8 cellular contexts compared by ENCODE assay signal in genomic region chr1:31926846-31927660, GRCh38. TPM values are rescaled to one million over a fixed set of nuclear protein-coding genes. Genes with fewer than 3 reads are reported as not detected.
DNase-seq lines count a peak whose midpoint lies in the region; ATAC-seq and TF ChIP-seq lines count a peak whose summit lies in the region.
"Had no signal": no experiment of that assay in that cellular context is flagged by ENCODE, and none has a peak within 500 bp of the region (broad histone marks: within the 10 kb centered on the region; RNA-seq: fewer than 3 reads in every experiment).

No MANE protein-coding gene starts in this region.

- no peak for TF ChIP-seq CTCF in MM.1S (IDR thresholded peaks at IDR 0.05; ENCODE audit: low read length)

- peaks cover 100% of the 10 kb centered on the region for H3K79me2 ChIP-seq in GM23248 (ENCODE audit: insufficient read depth)
- H3K79me2 ChIP-seq in MM.1S (ENCODE audit: low read length): peaks cover 97% of the 10 kb centered on the region

- H3K4me1 ChIP-seq in GM23248 (ENCODE audit: insufficient read depth): peaks cover 52% of the 10 kb centered on the region
- peaks cover 26 to 43% (median 31%) of the 10 kb centered on the region in 3 donors for H3K4me1 ChIP-seq in skeletal muscle tissue (ENCODE audit: control insufficient read depth in 3 of 3, insufficient read depth in 3 of 3, low read length in 3 of 3)
- H3K4me1 ChIP-seq in MM.1S (ENCODE audit: low read length): peaks cover 9% of the 10 kb centered on the region; the same call in 1 of the 2 replicates

- 40 to 52% methylated on average over 8 of the region's 8 CpGs for WGBS in GM23248 (ENCODE audit: low coverage in 1 of 2, low lambda C conversion rate in 2 of 2, missing lambda C conversion rate in 2 of 2), 2 experiments

- H4K20me1 ChIP-seq in GM23248 (ENCODE audit: insufficient read depth) (peaks cover 49% of the 10 kb centered on the region), MM.1S (ENCODE audit: insufficient read depth, low read length) (peaks cover 48% of the 10 kb centered on the region)

- H2AFZ ChIP-seq in GM23248 (no peak overlapping the region), MM.1S (ENCODE audit: low read length) (no peak overlapping the region)

- no peaks in the 10 kb centered on the region for H3K9me2 ChIP-seq in GM23248 (ENCODE audit: insufficient read depth)
- H3K9me2 ChIP-seq in MM.1S (replicated peaks; ENCODE audit: insufficient read depth, low read length): no peaks in the 10 kb centered on the region

- H3F3A ChIP-seq in GM23248 (ENCODE audit: insufficient read depth) (peaks cover 65% of the 10 kb centered on the region), MM.1S (ENCODE audit: insufficient read depth, low read length) (no peaks in the 10 kb centered on the region; the same call in 1 of the 2 replicates)

- H3K27me3 ChIP-seq in GM23248 (replicated peaks; ENCODE audit: insufficient read depth): no peaks in the 10 kb centered on the region
- H3K27me3 ChIP-seq in skeletal muscle tissue (ENCODE audit: control insufficient read depth in 3 of 3, insufficient read depth in 3 of 3, low read length in 3 of 3): no peaks in the 10 kb centered on the region
- no peaks in the 10 kb centered on the region for H3K27me3 ChIP-seq in MM.1S (replicated peaks; ENCODE audit: insufficient read depth, low read length)

- H3K27ac ChIP-seq in GM23248: no peak overlapping the region
- peak overlapping the region; percentile 76 for H3K27ac ChIP-seq in caudate nucleus (ENCODE audit: low read depth, low read length)
- peak overlapping the region; percentile 3 for H3K27ac ChIP-seq in skeletal muscle tissue (ENCODE audit: low read depth, low read length)
- H3K27ac ChIP-seq in MM.1S (ENCODE audit: low read length): no peak overlapping the region
- H3K27ac ChIP-seq: prostate gland had no signal

- H3K4me2 ChIP-seq in GM23248 (ENCODE audit: unreplicated experiment): peak overlapping the region; percentile 26
- no peak overlapping the region for H3K4me2 ChIP-seq in MM.1S (ENCODE audit: low read depth, low read length)

- no peak for ATAC-seq in HG03378 (IDR thresholded peaks at IDR 0.05; ENCODE audit: unreplicated experiment)

- no peak for DNase-seq in GM23248
- DNase-seq in NCI-H1930 (lab: John Stamatoyannopoulos, UW): peak; percentile 17 to 29
- DNase-seq in caudate nucleus (lab: John Stamatoyannopoulos, UW): no peak
- DNase-seq in MM.1S: no peak
- no peak for DNase-seq in DMS 273 (lab: John Stamatoyannopoulos, UW; ENCODE audit: unreplicated experiment)

- no peaks in the 10 kb centered on the region for H3K9me3 ChIP-seq in GM23248 (ENCODE audit: low read depth)
- no peaks in the 10 kb centered on the region for H3K9me3 ChIP-seq in skeletal muscle tissue (ENCODE audit: control insufficient read depth in 3 of 3, low read length in 3 of 3)
- no peaks in the 10 kb centered on the region for H3K9me3 ChIP-seq in MM.1S (replicated peaks; ENCODE audit: insufficient read depth, low read length)
- H3K9me3 ChIP-seq: prostate gland had no signal

- in situ Hi-C loops in GM23248 (cut with MboI): no loop called here

- H3K9ac ChIP-seq in GM23248 (no peak overlapping the region), skeletal muscle tissue (ENCODE audit: low read depth in 1 of 3, low read length in 3 of 3) (peak overlapping the region in 1 of 3 donors; percentile 12), MM.1S (ENCODE audit: low read length) (no peak overlapping the region)

- H3K36me3 ChIP-seq in GM23248 (ENCODE audit: low read depth) (no peaks in the 10 kb centered on the region), skeletal muscle tissue (ENCODE audit: control insufficient read depth in 3 of 3, insufficient read depth in 3 of 3, low read length in 3 of 3) (no peaks in the 10 kb centered on the region), MM.1S (replicated peaks; ENCODE audit: insufficient read depth, low read length) (no peaks in the 10 kb centered on the region)
- H3K36me3 ChIP-seq: prostate gland had no signal

- no peak overlapping the region for H3K4me3 ChIP-seq in GM23248
- H3K4me3 ChIP-seq in skeletal muscle tissue (ENCODE audit: low read length in 3 of 3): peak overlapping the region in 1 of 3 donors; percentile 24
- H3K4me3 ChIP-seq in MM.1S (ENCODE audit: low read length): no peak overlapping the region
- H3K4me3 ChIP-seq: prostate gland had no signal

RNA-seq across cellular contexts. Expression of gene PTP4A2, which starts 11.1 kb away (rescaled TPM):
- total RNA-seq in GM23248 (2014; rRNA removed; shearing (Covaris generic)): 379 and 430 TPM in 2 replicates
- 292 and 376 TPM in 2 replicates for polyA plus RNA-seq in GM23248 (2016; fragmentation: Nextera tagmentation; extraction: Ambion mirVana)
- 457 TPM for total RNA-seq in skeletal muscle tissue

Comparison
In these comparisons a context has a peak if more than half of its experiments do, and no peak if none do; other contexts are left out.
1. DNase-seq: peak in NCI-H1930 (2 of 2); none in GM23248 (single experiment), caudate nucleus (0 of 61), MM.1S (single experiment) and DMS 273 (single experiment).
2. H3K27ac ChIP-seq: peak in caudate nucleus (single experiment) and skeletal muscle tissue (single experiment); none in GM23248 (single experiment) and MM.1S (single experiment).